In the genomic region with DNA sequence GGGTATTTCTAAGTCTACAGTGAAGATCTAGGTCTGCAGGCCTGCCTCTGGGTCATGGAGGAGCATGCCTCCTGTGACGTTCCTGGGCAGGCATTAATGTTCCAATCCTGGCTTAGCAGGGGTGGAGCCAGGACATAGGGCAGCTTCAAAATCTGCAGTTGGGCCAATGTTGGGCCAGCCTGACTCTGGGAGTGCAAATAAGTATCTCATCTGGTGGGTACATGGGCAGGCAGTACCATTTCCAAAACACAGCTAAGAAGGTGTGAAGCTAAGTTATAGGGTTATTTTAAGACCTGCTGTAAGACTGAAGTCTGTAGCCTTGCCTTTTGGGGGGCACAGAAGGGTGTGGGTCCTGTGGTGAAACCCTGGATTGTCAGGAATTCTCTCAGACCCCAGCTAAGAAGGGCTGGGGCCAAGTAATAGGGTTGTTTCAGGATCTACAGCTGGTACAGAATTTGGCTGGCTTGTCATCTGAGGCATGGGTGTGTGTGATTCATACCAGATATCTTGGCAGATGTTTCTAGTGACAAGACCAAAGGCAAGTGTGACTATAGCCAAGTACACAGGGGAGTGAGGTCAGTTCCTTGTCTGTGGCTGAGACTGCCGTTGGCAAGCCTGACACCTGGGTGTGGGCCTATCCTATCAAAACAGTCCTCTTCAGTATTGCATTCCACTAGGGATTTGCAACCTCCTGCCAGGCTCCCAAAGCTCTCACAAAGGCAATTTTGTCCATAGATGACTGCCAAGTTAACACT, we compare ENCODE assay signal across 19 cellular contexts.
DNase-seq lines count a peak whose midpoint lies in the region; ATAC-seq and TF ChIP-seq lines count a peak whose summit lies in the region.
"Had no signal": no experiment of that assay in that cellular context is flagged by ENCODE, and none has a peak within 500 bp of the region (broad histone marks: within the 10 kb centered on the region; RNA-seq: fewer than 3 reads in every experiment).

No MANE protein-coding gene starts in this region.

- peaks cover 14 to 18% of the 10 kb centered on the region in 2 donors for H3K9me3 Mint-ChIP-seq in activated T-cell treated with anti-CD3 and anti-CD28 coated beads, Interleukin-2, amount 50 U/mL, for 72 hours
- peaks cover 28% of the 10 kb centered on the region for H3K9me3 Mint-ChIP-seq in activated T-cell treated with anti-CD3 and anti-CD28 coated beads, Interleukin-2, amount 50 U/mL, for 4 hours

- no peak for TF ChIP-seq CTCF in fibroblast of lung (conservative IDR thresholded peaks at IDR 0.05 in 1 of 2, IDR thresholded peaks at IDR 0.05 in 1 of 2; ENCODE audit: low read depth in 1 of 2, low read length in 2 of 2)

- no peaks in the 10 kb centered on the region for H3K36me3 ChIP-seq in fibroblast of lung (ENCODE audit: control insufficient read depth, insufficient read depth, low read length)
- H3K36me3 ChIP-seq: sigmoid colon had no signal

- H3K27ac ChIP-seq in fibroblast of lung (ENCODE audit: insufficient read depth, low read length): no peak overlapping the region
- H3K27ac ChIP-seq: sigmoid colon had no signal

- no peak overlapping the region for H3K4me3 ChIP-seq in fibroblast of lung (replicated peaks in 1 of 4; ENCODE audit: control extremely low read depth in 1 of 4, insufficient read depth in 1 of 4, low read depth in 3 of 4, low read length in 4 of 4)
- H3K4me3 ChIP-seq: K562, sigmoid colon had no signal

- peaks cover 5 to 10% of the 10 kb centered on the region in 2 donors for H3K36me3 Mint-ChIP-seq in activated T-cell treated with anti-CD3 and anti-CD28 coated beads, Interleukin-2, amount 50 U/mL, for 72 hours (ENCODE audit: insufficient read depth in 2 of 2)
- H3K36me3 Mint-ChIP-seq in activated T-cell treated with anti-CD3 and anti-CD28 coated beads, Interleukin-2, amount 50 U/mL, for 4 hours (ENCODE audit: insufficient read depth): peaks cover 10% of the 10 kb centered on the region

- H3K27me3 ChIP-seq in fibroblast of lung (ENCODE audit: control insufficient read depth, insufficient read depth, low read length): no peaks in the 10 kb centered on the region
- H3K27me3 ChIP-seq: sigmoid colon had no signal

- H3K79me2 ChIP-seq in fibroblast of lung (ENCODE audit: control insufficient read depth, insufficient read depth, low read length): no peaks in the 10 kb centered on the region

- no peak overlapping the region for H3K27ac Mint-ChIP-seq in activated T-cell treated with anti-CD3 and anti-CD28 coated beads, Interleukin-2, amount 50 U/mL, for 72 hours
- H3K27ac Mint-ChIP-seq: activated naive CD8-positive, alpha-beta T cell treated with anti-CD3 and anti-CD28 coated beads, Interleukin-2, amount 50 U/mL, for 24 hours; CD4-positive, alpha-beta T cell; memory B cell had no signal

- ATAC-seq in activated T-cell treated with anti-CD3 and anti-CD28 coated beads, Interleukin-2, amount 50 U/mL, for 72 hours (replicated peaks in 1 of 2): peak; percentile 49 to 51
- no peak for ATAC-seq in activated T-cell treated with anti-CD3 and anti-CD28 coated beads, Interleukin-2, amount 50 U/mL, for 4 hours
- no peak for ATAC-seq in GM19463 (IDR thresholded peaks at IDR 0.05; ENCODE audit: unreplicated experiment)
- no peak for ATAC-seq in GM18867 (IDR thresholded peaks at IDR 0.05; ENCODE audit: unreplicated experiment)
- no peak for ATAC-seq in GM18870 (IDR thresholded peaks at IDR 0.05; ENCODE audit: unreplicated experiment)
- ATAC-seq: activated naive CD8-positive, alpha-beta T cell treated with anti-CD3 and anti-CD28 coated beads, Interleukin-2, amount 50 U/mL, for 24 hours; K562 had no signal

- no peak overlapping the region for H3K4me3 Mint-ChIP-seq in activated T-cell treated with anti-CD3 and anti-CD28 coated beads, Interleukin-2, amount 50 U/mL, for 72 hours
- no peak overlapping the region for H3K4me3 Mint-ChIP-seq in activated T-cell treated with anti-CD3 and anti-CD28 coated beads, Interleukin-2, amount 50 U/mL, for 4 hours
- H3K4me3 Mint-ChIP-seq: activated naive CD8-positive, alpha-beta T cell treated with anti-CD3 and anti-CD28 coated beads, Interleukin-2, amount 50 U/mL, for 24 hours; CD4-positive, alpha-beta T cell; memory B cell had no signal

- no peak for DNase-seq in activated T-cell treated with anti-CD3 and anti-CD28 coated beads, Interleukin-2, amount 50 U/mL, for 72 hours
- no peak for DNase-seq in activated T-cell treated with anti-CD3 and anti-CD28 coated beads, Interleukin-2, amount 50 U/mL, for 4 hours
- DNase-seq in RPMI7951 (ENCODE audit: low read depth): peak; percentile 9
- DNase-seq in fibroblast of lung (ENCODE audit: low read depth in 2 of 2): peak; percentile 61 to 65
- peak; percentile 2 for DNase-seq in occipital lobe (lab: John Stamatoyannopoulos, UW)
- DNase-seq: activated CD4-positive, alpha-beta T cell treated with anti-CD3 and anti-CD28 coated beads for 1 hour; activated naive CD8-positive, alpha-beta T cell treated with anti-CD3 and anti-CD28 coated beads, Interleukin-2, amount 50 U/mL, for 24 hours; activated T-cell treated with anti-CD3 and anti-CD28 coated beads for 4 hours; CD4-positive, alpha-beta T cell; GF-D8; NCI-H1417; NCI-H524; sigmoid colon; stimulated activated naive CD4-positive, alpha-beta T cell treated with Interleukin-2 at 50 U/mL for 16 hours had no signal

- no peaks in the 10 kb centered on the region for H3K4me1 Mint-ChIP-seq in activated T-cell treated with anti-CD3 and anti-CD28 coated beads, Interleukin-2, amount 50 U/mL, for 72 hours (ENCODE audit: low read depth)
- H3K4me1 Mint-ChIP-seq in activated T-cell treated with anti-CD3 and anti-CD28 coated beads, Interleukin-2, amount 50 U/mL, for 4 hours (ENCODE audit: low read depth): no peaks in the 10 kb centered on the region
- H3K4me1 Mint-ChIP-seq: activated naive CD8-positive, alpha-beta T cell treated with anti-CD3 and anti-CD28 coated beads, Interleukin-2, amount 50 U/mL, for 24 hours; memory B cell had no signal

- H3K9me3 ChIP-seq in fibroblast of lung (ENCODE audit: control insufficient read depth, insufficient read depth, low read depth, low read length): no peaks in the 10 kb centered on the region

- no peaks in the 10 kb centered on the region for H4K20me1 ChIP-seq in fibroblast of lung (ENCODE audit: control insufficient read depth, extremely low read depth, insufficient read depth, low read length)

- no peak overlapping the region for H3K9ac ChIP-seq in fibroblast of lung (ENCODE audit: insufficient read depth, low read length)

- H3K27me3 Mint-ChIP-seq in activated T-cell treated with anti-CD3 and anti-CD28 coated beads, Interleukin-2, amount 50 U/mL, for 72 hours (ENCODE audit: low read depth): no peaks in the 10 kb centered on the region
- H3K27me3 Mint-ChIP-seq in activated T-cell treated with anti-CD3 and anti-CD28 coated beads, Interleukin-2, amount 50 U/mL, for 4 hours (ENCODE audit: low read depth): no peaks in the 10 kb centered on the region
- H3K27me3 Mint-ChIP-seq: activated naive CD8-positive, alpha-beta T cell treated with anti-CD3 and anti-CD28 coated beads, Interleukin-2, amount 50 U/mL, for 24 hours; CD4-positive, alpha-beta T cell had no signal

- H2AFZ ChIP-seq in fibroblast of lung (ENCODE audit: low read length): no peak overlapping the region

- no peak overlapping the region for H3K4me2 ChIP-seq in fibroblast of lung (ENCODE audit: extremely low read depth, insufficient read depth, low read length)

- H3K4me1 ChIP-seq in fibroblast of lung (ENCODE audit: control insufficient read depth, extremely low read depth, insufficient read depth, low read length): no peaks in the 10 kb centered on the region

Comparison
In these comparisons a context has a peak if more than half of its experiments do, and no peak if none do; other contexts are left out.
1. ATAC-seq: peak in activated T-cell treated with anti-CD3 and anti-CD28 coated beads, Interleukin-2, amount 50 U/mL, for 72 hours (2 of 2); none in activated T-cell treated with anti-CD3 and anti-CD28 coated beads, Interleukin-2, amount 50 U/mL, for 4 hours (0 of 2), GM19463 (single experiment), GM18867 (single experiment) and GM18870 (single experiment).
2. DNase-seq: peak in RPMI7951 (single experiment), fibroblast of lung (2 of 2) and occipital lobe (single experiment); none in activated T-cell treated with anti-CD3 and anti-CD28 coated beads, Interleukin-2, amount 50 U/mL, for 72 hours (0 of 2) and activated T-cell treated with anti-CD3 and anti-CD28 coated beads, Interleukin-2, amount 50 U/mL, for 4 hours (single experiment).